8 cellular contexts compared by ENCODE assay signal in genomic region chr22:44181033-44181911, GRCh38. TPM values are rescaled to one million over a fixed set of nuclear protein-coding genes. Genes with fewer than 3 reads are reported as not detected.
DNase-seq lines count a peak whose midpoint lies in the region; ATAC-seq and TF ChIP-seq lines count a peak whose summit lies in the region.

No MANE protein-coding gene starts in this region.

- no peaks in the 10 kb centered on the region for H3K27me3 ChIP-seq in A673 (replicated peaks; ENCODE audit: insufficient read depth, low read depth, low read length, poor library complexity)

- POLR2A ChIA-PET in A673 (lab: Charles Lee; ENCODE audit: low non-redundant PET) = no interaction called here
- POLR2A ChIA-PET in activated CD8-positive, alpha-beta T cell treated with anti-CD3 and anti-CD28 coated beads for 36 hours (lab: Charles Lee) = interaction anchor here (1.0 to 6.9 kb wide), 3 partner anchors 13 to 154 kb away, joined by 4 to 59 read pairs (median 4); no protein-coding TSS in a partner anchor

- H3K27ac ChIP-seq in A673 (ENCODE audit: low read depth, low read length, poor library complexity, severe bottlenecking) = peak overlapping the region; percentile 47

- H3K27me3 Mint-ChIP-seq in activated CD8-positive, alpha-beta T cell treated with anti-CD3 and anti-CD28 coated beads for 36 hours = no peaks in the 10 kb centered on the region

- no peaks in the 10 kb centered on the region for H3K9me3 Mint-ChIP-seq in activated CD8-positive, alpha-beta T cell treated with anti-CD3 and anti-CD28 coated beads for 36 hours

- H3K27ac Mint-ChIP-seq in activated CD8-positive, alpha-beta T cell treated with anti-CD3 and anti-CD28 coated beads for 36 hours = peak overlapping the region; percentile 98

- intact Hi-C loops in A673 (cut with micrococcal nuclease; ENCODE audit: unreplicated experiment) = no loop called here
- intact Hi-C loops in activated CD8-positive, alpha-beta T cell treated with anti-CD3 and anti-CD28 coated beads for 36 hours (cut with micrococcal nuclease) = loop anchor here (10.0 kb wide), 1 partner anchor 144 kb away; no protein-coding TSS in a partner anchor

- peak overlapping the region; percentile 94 for H3K4me3 Mint-ChIP-seq in activated CD8-positive, alpha-beta T cell treated with anti-CD3 and anti-CD28 coated beads for 36 hours

- no peaks in the 10 kb centered on the region for H3K36me3 ChIP-seq in A673 (ENCODE audit: insufficient read depth, low read length, poor library complexity, severe bottlenecking)

- no TSS peak for BruUV-seq in A673 (replicated peaks; lab: Mats Ljungman, UMichigan)

- DNase-seq in A673 (ENCODE audit: low spot score) (peak; percentile 56), HT1080 (ENCODE audit: low read depth) (peak; percentile 61), germinal center (ENCODE audit: low spot score) (peak; percentile 75), NCI-H1694 (lab: John Stamatoyannopoulos, UW) (no peak), NCI-H2029 treated with DMSO at 0.1 percent for 48 hours (lab: John Stamatoyannopoulos, UW) (no peak), AG08396 (ENCODE audit: low spot score) (no peak)
- peak; percentile 80 for DNase-seq in activated CD8-positive, alpha-beta T cell treated with anti-CD3 and anti-CD28 coated beads for 36 hours
- DNase-seq in stimulated activated CD4-positive, alpha-beta T cell treated with anti-CD3 and anti-CD28 coated beads, TNF-alpha, amount 100 ng/mL, for 1 hour (ENCODE audit: low read depth in 3 of 3, low spot score in 1 of 3) = peak; percentile 20 to 49 (median 30)

- no peak for TF ChIP-seq CTCF in A673 (conservative IDR thresholded peaks at IDR 0.05; ENCODE audit: low read depth, low read length)
- TF ChIP-seq CTCF in activated CD8-positive, alpha-beta T cell treated with anti-CD3 and anti-CD28 coated beads for 36 hours (IDR thresholded peaks at IDR 0.05) = no peak

- peaks cover 28% of the 10 kb centered on the region for H3K4me1 Mint-ChIP-seq in activated CD8-positive, alpha-beta T cell treated with anti-CD3 and anti-CD28 coated beads for 36 hours (ENCODE audit: low read depth)

- peak; percentile 60 for ATAC-seq in activated CD8-positive, alpha-beta T cell treated with anti-CD3 and anti-CD28 coated beads for 36 hours

- peak overlapping the region; percentile 35 for H3K4me3 ChIP-seq in A673 (ENCODE audit: low read depth, low read length, poor library complexity, severe bottlenecking)

- H3K36me3 Mint-ChIP-seq in activated CD8-positive, alpha-beta T cell treated with anti-CD3 and anti-CD28 coated beads for 36 hours (ENCODE audit: low read depth) = peaks cover 20% of the 10 kb centered on the region

- peaks cover 13% of the 10 kb centered on the region for H3K4me1 ChIP-seq in A673 (ENCODE audit: insufficient read depth, low read length, poor library complexity, severe bottlenecking)

- CTCF ChIA-PET in A673 (lab: Charles Lee) = interaction anchor here (0.6 to 0.7 kb wide), 2 partner anchors 100 to 1148 kb away, joined by 4 read pairs; no protein-coding TSS in a partner anchor
- CTCF ChIA-PET in activated CD8-positive, alpha-beta T cell treated with anti-CD3 and anti-CD28 coated beads for 36 hours (lab: Charles Lee) = interaction anchor here (0.6 to 2.8 kb wide), 6 partner anchors 12 to 504 kb away, joined by 3 to 13 read pairs (median 6); no protein-coding TSS in a partner anchor

- H3K9me3 ChIP-seq in A673 (ENCODE audit: low read depth, low read length, poor library complexity, severe bottlenecking) = no peaks in the 10 kb centered on the region

RNA-seq across cellular contexts. Expression of gene PARVG, which starts 0.5 kb away (rescaled TPM):
- total RNA-seq in A673 (2021) = 13.9 and 14.7 TPM in 2 replicates
- 0.24 and 0.50 TPM in 2 replicates for total RNA-seq in HT1080 (2014; rRNA removed; shearing (Covaris generic))
- 0.23 and 0.26 TPM in 2 replicates for polyA plus RNA-seq in HT1080 (2015; cell fraction: cytosol; rRNA removed)
- 0.88 and 1.0 TPM in 2 replicates for polyA plus RNA-seq in HT1080 (2015; cell fraction: nucleus; rRNA removed)
- 10 to 100 TPM; 76.5 to 76.9 TPM for total RNA-seq in activated CD8-positive, alpha-beta T cell treated with anti-CD3 and anti-CD28 coated beads for 36 hours

Comparison
In these comparisons a context has a peak if more than half of its experiments do, and no peak if none do; other contexts are left out.
1. DNase-seq: peak in A673 (single experiment), HT1080 (single experiment), activated CD8-positive, alpha-beta T cell treated with anti-CD3 and anti-CD28 coated beads for 36 hours (single experiment), germinal center (single experiment) and stimulated activated CD4-positive, alpha-beta T cell treated with anti-CD3 and anti-CD28 coated beads, TNF-alpha, amount 100 ng/mL, for 1 hour (3 of 3); none in NCI-H1694 (single experiment), NCI-H2029 treated with DMSO at 0.1 percent for 48 hours (single experiment) and AG08396 (single experiment).